In the genomic region with DNA sequence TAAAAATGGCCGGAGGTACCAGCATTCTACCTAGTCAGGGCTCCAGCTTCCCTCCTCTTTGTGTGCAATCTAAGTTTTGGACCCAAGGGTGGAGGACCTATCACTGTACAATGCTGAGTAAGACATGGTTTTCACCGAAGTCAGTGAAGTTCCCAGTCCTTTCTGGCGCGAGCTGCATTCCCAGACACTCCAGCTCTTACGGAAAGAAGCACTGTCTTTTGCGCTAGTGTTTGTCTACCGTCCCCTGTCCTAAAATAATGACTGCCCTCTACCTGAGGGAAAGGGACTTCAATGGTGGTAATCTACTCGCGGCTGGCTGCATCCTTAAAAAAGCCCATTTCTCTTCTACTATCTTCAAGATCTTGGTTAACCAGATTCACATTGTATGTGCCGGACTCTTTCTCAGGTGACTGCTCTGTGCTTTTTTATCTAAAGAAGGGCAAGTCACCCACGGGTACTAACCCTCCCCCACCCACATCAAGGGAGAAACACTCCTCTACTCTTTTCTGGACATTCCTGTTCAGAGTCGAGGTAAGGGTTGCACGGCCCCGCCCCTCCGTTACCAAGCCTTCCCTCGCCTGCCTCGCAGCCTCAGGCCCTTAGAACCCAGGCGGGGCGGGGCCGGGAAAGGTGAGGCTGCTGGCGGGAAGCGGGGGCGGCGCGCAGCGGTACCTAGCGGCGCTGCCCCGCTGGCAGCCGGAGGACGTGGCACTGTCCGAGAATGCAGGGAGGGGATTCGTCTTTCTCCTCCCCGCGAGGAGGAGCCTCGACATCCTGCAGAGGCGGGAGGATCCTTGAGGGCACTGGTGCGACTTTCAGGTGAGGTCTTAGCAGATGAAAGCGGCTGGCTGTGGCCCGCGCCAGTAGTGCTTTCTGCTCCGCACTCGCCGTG, we compare ENCODE assay signal across 8 cellular contexts.
DNase-seq lines count a peak whose midpoint lies in the region; ATAC-seq and TF ChIP-seq lines count a peak whose summit lies in the region.
"Not testable (repeated sequence)": the region's sequence is repeated elsewhere in the genome, so short reads cannot be mapped to it uniquely, and the experiment has no call there.

No MANE protein-coding gene starts in this region.

- H3K4me1 ChIP-seq in A673 (ENCODE audit: insufficient read depth, low read length, poor library complexity, severe bottlenecking) = not testable (repeated sequence)
- peaks cover 0 to 30% (median 5%) of the 10 kb centered on the region in 6 donors for H3K4me1 ChIP-seq in spleen

- not testable (repeated sequence) for H3K27me3 Mint-ChIP-seq in central memory CD8-positive, alpha-beta T cell

- H3K4me3 Mint-ChIP-seq in central memory CD8-positive, alpha-beta T cell = peak overlapping the region; percentile 76

- not testable (repeated sequence) for H3K36me3 Mint-ChIP-seq in central memory CD8-positive, alpha-beta T cell (ENCODE audit: insufficient read depth)

- DNase-seq in A673 (ENCODE audit: low spot score) (peak; percentile 68), NCI-H446 (lab: John Stamatoyannopoulos, UW) (peak; percentile 32 to 58), kidney glomerular epithelial cell (lab: John Stamatoyannopoulos, UW) (peak; percentile 46), spleen (peak; percentile 93)
- DNase-seq in activated CD4-positive, alpha-beta T cell treated with anti-CD3 and anti-CD28 coated beads for 1 hour = peak; percentile 49
- DNase-seq in central memory CD8-positive, alpha-beta T cell (ENCODE audit: low spot score in 2 of 2) = peak; percentile 44 to 51

- 5 to 17% (median 13%) methylated on average over 11 to 32 of the region's 44 CpGs for WGBS in spleen, 5 donors

- H3K27me3 ChIP-seq in A673 (replicated peaks; ENCODE audit: insufficient read depth, low read depth, low read length, poor library complexity); spleen (replicated peaks in 1 of 7): not testable (repeated sequence)

- H3K9me3 ChIP-seq in A673 (ENCODE audit: low read depth, low read length, poor library complexity, severe bottlenecking); spleen: not testable (repeated sequence)

- BruUV-seq in A673 (replicated peaks; lab: Mats Ljungman, UMichigan) = TSS peak; percentile 75

- CTCF ChIA-PET in A673 (lab: Charles Lee) = not testable (repeated sequence)

- H3K27ac ChIP-seq in A673 (ENCODE audit: low read depth, low read length, poor library complexity, severe bottlenecking) = not testable (repeated sequence)
- peak overlapping the region; percentile 46 to 83 (median 76) for H3K27ac ChIP-seq in spleen

- peak in 1 of 3 donors; percentile 25 for TF ChIP-seq POLR2A in spleen (IDR thresholded peaks at IDR 0.05)

- H3K4me1 Mint-ChIP-seq in central memory CD8-positive, alpha-beta T cell = peaks cover 11% of the 10 kb centered on the region

- POLR2A ChIA-PET in A673 (lab: Charles Lee; ENCODE audit: low non-redundant PET) = not testable (repeated sequence)

- not testable (repeated sequence) for H3K27ac Mint-ChIP-seq in central memory CD8-positive, alpha-beta T cell (ENCODE audit: low read depth)

- intact Hi-C loops in A673 (cut with micrococcal nuclease; ENCODE audit: unreplicated experiment); spleen (cut with DNase I; ENCODE audit: low total_unique reads): not testable (repeated sequence)

- H3K4me3 ChIP-seq in A673 (ENCODE audit: low read depth, low read length, poor library complexity, severe bottlenecking) (peak overlapping the region; percentile 52), spleen (peak overlapping the region; percentile 47 to 72 (median 54))

- not testable (repeated sequence) for H3K36me3 ChIP-seq in A673 (ENCODE audit: insufficient read depth, low read length, poor library complexity, severe bottlenecking); spleen

- H3K9me3 Mint-ChIP-seq in central memory CD8-positive, alpha-beta T cell = not testable (repeated sequence)

- TF ChIP-seq CTCF in A673 (conservative IDR thresholded peaks at IDR 0.05; ENCODE audit: low read depth, low read length) = not testable (repeated sequence)
- peak in 5 of 11 experiments; percentile 10 to 30 (median 20) for TF ChIP-seq CTCF in spleen (IDR thresholded peaks at IDR 0.05 in 8 of 11, conservative IDR thresholded peaks at IDR 0.05 in 3 of 11)

- ATAC-seq in GM19324 (IDR thresholded peaks at IDR 0.05; ENCODE audit: low FRiP score, unreplicated experiment) = peak; percentile 69
- ATAC-seq in HG03342 (IDR thresholded peaks at IDR 0.05; ENCODE audit: unreplicated experiment) = peak; percentile 69
- ATAC-seq in central memory CD8-positive, alpha-beta T cell (replicated peaks; ENCODE audit: extremely low read depth, poor library complexity, severe bottlenecking) = peak; percentile 53
